16 cellular contexts compared by ENCODE assay signal in the genomic region with DNA sequence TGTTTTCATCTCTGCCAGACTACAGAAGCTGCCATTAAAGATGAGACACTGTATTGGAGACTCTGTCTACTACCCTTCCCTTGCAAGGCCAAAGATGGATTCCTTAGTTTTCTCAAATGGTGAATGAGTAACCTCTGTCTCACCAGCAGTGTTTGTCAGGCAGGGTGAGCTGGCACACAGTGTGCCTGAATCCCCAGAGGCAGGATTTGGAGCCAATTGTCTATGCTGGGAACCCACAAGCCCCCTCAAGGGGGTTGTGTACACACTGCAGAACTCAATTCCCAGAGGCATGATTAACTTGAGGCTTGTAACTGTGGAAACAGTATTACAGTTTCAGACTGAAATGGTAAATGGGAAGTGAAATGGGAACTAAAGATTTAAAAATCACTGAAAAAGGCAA.
A peak's percentile ranks its signal among the peaks of the same experiment; 100 is the strongest.
DNase-seq lines count a peak whose midpoint lies in the region; ATAC-seq, FAIRE-seq and TF ChIP-seq lines count a peak whose summit lies in the region.
"Had no signal": no experiment of that assay in that cellular context is flagged by ENCODE, and none has a peak within 500 bp of the region (broad histone marks: within the 10 kb centered on the region; RNA-seq: fewer than 3 reads in every experiment).

No MANE protein-coding gene starts in this region.

- ATAC-seq in HG03108 (IDR thresholded peaks at IDR 0.05; ENCODE audit: unreplicated experiment) = no peak
- no peak for ATAC-seq in HG03457 (IDR thresholded peaks at IDR 0.05; ENCODE audit: unreplicated experiment)
- ATAC-seq: effector memory CD8-positive, alpha-beta T cell had no signal

- H3K9me3 ChIP-seq in adipocyte (ENCODE audit: control insufficient read depth, low read length) (no peaks in the 10 kb centered on the region), keratinocyte (ENCODE audit: control insufficient read depth, low read depth, low read length) (no peaks in the 10 kb centered on the region)

- H3K4me2 ChIP-seq in keratinocyte (ENCODE audit: control insufficient read depth, extremely low read depth, insufficient read depth, low read depth, low read length) = peak overlapping the region; percentile 45

- H3K27ac ChIP-seq in keratinocyte (ENCODE audit: control insufficient read depth, insufficient read depth, low read length) = no peak overlapping the region

- H3K79me2 ChIP-seq in keratinocyte (ENCODE audit: control insufficient read depth, insufficient read depth, low read length) = no peaks in the 10 kb centered on the region

- peak overlapping the region; percentile 17 for H3K4me3 ChIP-seq in adipocyte (ENCODE audit: low read length)
- H3K4me3 ChIP-seq in keratinocyte (ENCODE audit: control insufficient read depth in 2 of 3, extremely low read depth in 1 of 3, insufficient read depth in 2 of 3, low read depth in 1 of 3, low read length in 3 of 3) = no peak overlapping the region
- H3K4me3 ChIP-seq: lung had no signal

- no peak for TF ChIP-seq CTCF in keratinocyte (optimal IDR thresholded peaks at IDR 0.05 in 1 of 3, IDR thresholded peaks at IDR 0.05 in 1 of 3, conservative IDR thresholded peaks at IDR 0.05 in 1 of 3; ENCODE audit: extremely low read depth in 1 of 3, insufficient read depth in 2 of 3, low read length in 3 of 3)

- H3K36me3 ChIP-seq in adipocyte (ENCODE audit: control insufficient read depth, insufficient read depth, low read length, severe bottlenecking) (no peaks in the 10 kb centered on the region), keratinocyte (ENCODE audit: control insufficient read depth in 2 of 2, extremely low read depth in 1 of 2, insufficient read depth in 2 of 2, low read length in 2 of 2) (no peaks in the 10 kb centered on the region)

- peak overlapping the region; percentile 86 for H2AFZ ChIP-seq in keratinocyte (ENCODE audit: control insufficient read depth, low read length)

- peaks cover 24% of the 10 kb centered on the region for H3K4me1 ChIP-seq in adipocyte (ENCODE audit: control insufficient read depth, insufficient read depth, low read length)
- peaks cover 10% of the 10 kb centered on the region for H3K4me1 ChIP-seq in keratinocyte (ENCODE audit: control insufficient read depth, extremely low read depth, insufficient read depth, low read length)

- FAIRE-seq in keratinocyte (lab: Jason Lieb, UNC) = peak; percentile 76

- no peaks in the 10 kb centered on the region for H3K9me1 ChIP-seq in keratinocyte (ENCODE audit: control insufficient read depth, extremely low read depth, insufficient read depth, low read length)

- dilution Hi-C loops in keratinocyte (cut with MboI; ENCODE audit: extremely low pct_ligation_motif_present, low sequenced_read_pairs) = no loop called here

- H3K9ac ChIP-seq in adipocyte (ENCODE audit: low read length) (no peak overlapping the region), keratinocyte (ENCODE audit: control insufficient read depth, extremely low read depth, insufficient read depth, low read length) (no peak overlapping the region)

- no peaks in the 10 kb centered on the region for H4K20me1 ChIP-seq in keratinocyte (ENCODE audit: control insufficient read depth, extremely low read depth, insufficient read depth, low read length)

- peak; percentile 41 for DNase-seq in AG08395 (ENCODE audit: low spot score)
- DNase-seq in HT1080 (ENCODE audit: low read depth) = peak; percentile 62
- peak; percentile 15 for DNase-seq in adipocyte (ENCODE audit: low read depth)
- DNase-seq in keratinocyte (ENCODE audit: low read depth, low spot score) = no peak
- DNase-seq in NOMO-1 treated with dmso at 0.1 percent for 144 hours (lab: John Stamatoyannopoulos, UW; ENCODE audit: unreplicated experiment) = no peak
- DNase-seq in activated CD4-positive, alpha-beta T cell treated with anti-CD3 and anti-CD28 coated beads, Interleukin-2, amount 50 U/mL, for 1 hour = no peak
- DNase-seq: activated T-cell treated with anti-CD3 and anti-CD28 coated beads, Interleukin-2, amount 50 U/mL, for 48 hours; aorta; CD4-positive, CD25-positive, alpha-beta regulatory T cell; effector memory CD8-positive, alpha-beta T cell; hippocampal formation; Kasumi-1; NCI-H524 had no signal

- H3K27me3 ChIP-seq in adipocyte (replicated peaks; ENCODE audit: control insufficient read depth, insufficient read depth, low read length) (no peaks in the 10 kb centered on the region), keratinocyte (ENCODE audit: control insufficient read depth, extremely low read depth, insufficient read depth, low read length) (no peaks in the 10 kb centered on the region)

Comparison
In these comparisons a context has a peak if more than half of its experiments do, and no peak if none do; other contexts are left out.
1. DNase-seq: peak in AG08395 (single experiment), HT1080 (single experiment) and adipocyte (single experiment); none in keratinocyte (single experiment), NOMO-1 treated with dmso at 0.1 percent for 144 hours (single experiment) and activated CD4-positive, alpha-beta T cell treated with anti-CD3 and anti-CD28 coated beads, Interleukin-2, amount 50 U/mL, for 1 hour (single experiment).